1 cellular context compared by ENCODE assay signal in genomic region chr17:7047566-7047965, GRCh38.
A peak's percentile ranks its signal among the peaks of the same experiment; 100 is the strongest.
TF ChIP-seq lines count a peak whose summit lies in the region.

No MANE protein-coding gene starts in this region.

TF ChIP-seq in HepG2, 621 proteins besides CTCF, POLR2A, EP300 and RAD21:
- TF ChIP-seq ZNF629 (CRISPR knock-in tag; conservative IDR thresholded peaks at IDR 0.05) = peak; percentile 67
- TF ChIP-seq NFAT5 (CRISPR knock-in tag; IDR thresholded peaks at IDR 0.05) = no peak
- no peak for TF ChIP-seq HNRNPUL1 (IDR thresholded peaks at IDR 0.05; ENCODE audit: low read depth, low read length)
- no peak for TF ChIP-seq ZNF550 (CRISPR knock-in tag; IDR thresholded peaks at IDR 0.05; ENCODE audit: borderline replicate concordance)
- TF ChIP-seq SRSF9 (IDR thresholded peaks at IDR 0.05; ENCODE audit: borderline replicate concordance, insufficient read depth, low read depth, low read length, poor library complexity, severe bottlenecking) = no peak
- TF ChIP-seq ZNF557 (CRISPR knock-in tag; IDR thresholded peaks at IDR 0.05) = no peak
- TF ChIP-seq SPEN (CRISPR knock-in tag; IDR thresholded peaks at IDR 0.05; ENCODE audit: low read depth) = no peak
